Comparison of ENCODE assay signal across 19 cellular contexts in the genomic region with DNA sequence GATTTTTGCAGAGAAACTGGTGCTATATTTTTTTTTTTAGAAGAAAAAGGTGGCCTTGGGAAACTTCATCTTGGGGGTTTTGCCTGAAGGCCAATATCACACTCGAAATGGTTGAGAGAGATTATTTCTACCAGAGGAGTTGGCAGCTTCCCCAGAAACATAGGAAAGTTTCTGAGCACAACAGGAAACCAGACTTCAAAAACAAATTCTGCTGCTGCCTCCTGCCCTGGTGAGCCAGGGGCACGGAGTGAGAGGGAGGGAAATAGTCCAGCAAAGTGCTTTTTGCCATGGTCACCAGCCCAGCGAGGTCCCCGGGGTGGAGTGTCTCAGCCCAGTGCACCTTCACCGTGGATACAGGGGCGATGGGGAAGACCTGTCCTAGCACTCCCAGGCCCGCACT.
"Had no signal": no experiment of that assay in that cellular context is flagged by ENCODE, and none has a peak within 500 bp of the region (broad histone marks: within the 10 kb centered on the region; RNA-seq: fewer than 3 reads in every experiment).

No MANE protein-coding gene starts in this region.

- ATAC-seq: effector memory CD8-positive, alpha-beta T cell; naive thymus-derived CD8-positive, alpha-beta T cell had no signal

- H3K4me1 Mint-ChIP-seq: naive thymus-derived CD8-positive, alpha-beta T cell had no signal

- H3K27me3 ChIP-seq: esophagus squamous epithelium, upper lobe of left lung, uterus had no signal

- DNase-seq: cortex of kidney; effector memory CD8-positive, alpha-beta T cell; esophagus squamous epithelium; foreskin fibroblast; glutamatergic neuron; kidney glomerular epithelial cell; mucosa of descending colon; naive thymus-derived CD8-positive, alpha-beta T cell; posterior cingulate gyrus; stimulated activated CD4-positive, alpha-beta T cell treated with anti-CD3 and anti-CD28 coated beads, Interleukin-2, amount 100 ng/mL, for 48 hours; stimulated activated naive CD4-positive, alpha-beta T cell treated with Interleukin-2 at 50 U/mL for 16 hours; tibial artery; upper lobe of left lung; uterus had no signal

- H3K27ac ChIP-seq: gastroesophageal sphincter, neutrophil, suprapubic skin, tibial artery, upper lobe of left lung had no signal

- H3K9me3 ChIP-seq: esophagus squamous epithelium, mucosa of descending colon, neutrophil, suprapubic skin, upper lobe of left lung, uterus had no signal

- H3K4me3 Mint-ChIP-seq: effector memory CD8-positive, alpha-beta T cell; naive thymus-derived CD8-positive, alpha-beta T cell had no signal

- FAIRE-seq: islet of Langerhans had no signal

- H3K27ac Mint-ChIP-seq: effector memory CD8-positive, alpha-beta T cell had no signal

- H3K4me2 ChIP-seq: smooth muscle cell had no signal

- H3K36me3 ChIP-seq: esophagus squamous epithelium, gastroesophageal sphincter, neutrophil, suprapubic skin, tibial artery, upper lobe of left lung, uterus had no signal

- H3K9me3 Mint-ChIP-seq: effector memory CD8-positive, alpha-beta T cell had no signal

- H3K4me1 ChIP-seq: esophagus squamous epithelium, gastroesophageal sphincter, tibial artery, uterus had no signal

- H3K4me3 ChIP-seq: esophagus squamous epithelium, gastroesophageal sphincter, mucosa of descending colon, smooth muscle cell, suprapubic skin, tibial artery, upper lobe of left lung, uterus had no signal
